8 cellular contexts compared by ENCODE assay signal in the genomic region with DNA sequence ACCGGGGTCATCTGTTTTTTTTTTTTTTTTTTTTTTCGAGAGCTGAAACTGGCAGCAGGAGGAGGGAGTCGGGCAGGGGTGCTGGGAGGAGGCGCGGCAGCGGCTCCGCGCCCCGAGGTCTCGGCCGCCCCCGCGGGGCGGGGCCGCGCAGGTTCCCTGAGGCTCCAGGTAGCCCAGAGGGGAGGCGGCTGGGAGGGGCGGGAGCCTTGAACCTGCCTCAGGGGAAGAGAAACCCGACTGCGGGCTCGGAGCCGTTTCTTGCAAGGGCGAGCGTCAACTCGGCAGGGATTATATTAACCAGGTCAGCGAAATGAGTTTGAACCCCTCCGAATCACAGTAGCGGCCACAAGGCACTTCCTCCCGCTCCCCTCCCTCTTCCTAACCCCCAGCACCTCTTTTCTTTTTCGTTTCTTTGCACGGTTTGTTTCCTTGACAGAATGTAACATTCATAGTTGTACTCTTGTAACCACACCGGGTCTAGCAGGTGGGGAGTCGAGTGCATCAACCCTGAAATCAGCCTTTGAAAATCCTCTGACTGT. TPM values are rescaled to one million over a fixed set of nuclear protein-coding genes. Genes with fewer than 3 reads are reported as not detected.
DNase-seq lines count a peak whose midpoint lies in the region; ATAC-seq and TF ChIP-seq lines count a peak whose summit lies in the region.

No MANE protein-coding gene starts in this region.

- in situ Hi-C loops in Caki2 (cut with HindIII; ENCODE audit: low pct_unique_long_range_greater_than_20kb, low sequenced_read_pairs) (no loop called here), astrocyte of the cerebellum (cut with HindIII; ENCODE audit: low sequenced_read_pairs) (no loop called here)

- ATAC-seq in left lobe of liver: peak; percentile 50

- H3K4me3 ChIP-seq in astrocyte of the cerebellum (ENCODE audit: low read depth, low read length): peak overlapping the region; percentile 55

- DNase-seq in Caki2 (ENCODE audit: low read depth) (peak; percentile 15), GM20000 (ENCODE audit: low spot score) (peak; percentile 87), HT-29 (ENCODE audit: low spot score) (peak; percentile 73), T follicular helper cell (ENCODE audit: low read depth) (peak; percentile 35), astrocyte of the cerebellum (ENCODE audit: low read depth) (no peak), left lobe of liver (ENCODE audit: low spot score) (peak; percentile 51), NCI-H1694 treated with DMSO at 0.1 percent for 48 hours (lab: John Stamatoyannopoulos, UW) (no peak)
- DNase-seq in stimulated activated CD8-positive, alpha-beta memory T cell treated with anti-CD3 and anti-CD28 coated beads, Interleukin-12 subunit alpha, Interleukin-12 subunit beta, amount 100 ng/mL, for 1 hour (ENCODE audit: low read depth): peak; percentile 55

- TF ChIP-seq CTCF in GM20000 (IDR thresholded peaks at IDR 0.05; ENCODE audit: extremely low read depth, missing control alignments): no peak
- no peak for TF ChIP-seq CTCF in astrocyte of the cerebellum (IDR thresholded peaks at IDR 0.05; ENCODE audit: low read depth, low read length, missing control alignments)

RNA-seq across cellular contexts. Expression of a gene that starts 2.0 kb away (rescaled TPM):
- 0.95 TPM in 1 of 2 replicates, not detected in the other for total RNA-seq in Caki2 (2014; rRNA removed; shearing (Covaris generic); ENCODE audit: low replicate concordance)
- total RNA-seq in HT-29 (2014; rRNA removed; shearing (Covaris generic)): 14.5 and 14.7 TPM in 2 replicates
- total RNA-seq in left lobe of liver: 0.18 TPM

Comparison
In these comparisons a context has a peak if more than half of its experiments do, and no peak if none do; other contexts are left out.
1. DNase-seq: peak in Caki2 (single experiment), GM20000 (single experiment), HT-29 (single experiment), T follicular helper cell (single experiment), left lobe of liver (single experiment) and stimulated activated CD8-positive, alpha-beta memory T cell treated with anti-CD3 and anti-CD28 coated beads, Interleukin-12 subunit alpha, Interleukin-12 subunit beta, amount 100 ng/mL, for 1 hour (single experiment); none in astrocyte of the cerebellum (single experiment) and NCI-H1694 treated with DMSO at 0.1 percent for 48 hours (single experiment).